In genomic region chr15:32887090-32887489, GRCh38 we compare ENCODE assay signal across 20 cellular contexts.
DNase-seq lines count a peak whose midpoint lies in the region; ATAC-seq and TF ChIP-seq lines count a peak whose summit lies in the region.
"Had no signal": no experiment of that assay in that cellular context is flagged by ENCODE, and none has a peak within 500 bp of the region (broad histone marks: within the 10 kb centered on the region; RNA-seq: fewer than 3 reads in every experiment).

No MANE protein-coding gene starts in this region.

- CTCF ChIA-PET in AG04450 (lab: Charles Lee), result interaction anchor here (1.0 to 1.4 kb wide), 3 partner anchors 22 to 69 kb away, joined by 3 to 6 read pairs (median 3); no protein-coding TSS in a partner anchor

- peak; percentile 60 to 79 for ATAC-seq in lower lobe of right lung
- no peak for ATAC-seq in HG03354 (IDR thresholded peaks at IDR 0.05; ENCODE audit: poor library complexity, severe bottlenecking, unreplicated experiment)

- H3K27ac Mint-ChIP-seq in chondrocyte (ENCODE audit: unreplicated experiment), result peak overlapping the region; percentile 78

- H3K9me3 Mint-ChIP-seq in chondrocyte (ENCODE audit: low read depth), result no peaks in the 10 kb centered on the region

- H3K36me3 ChIP-seq in lower lobe of right lung, result no peaks in the 10 kb centered on the region
- peaks cover 0 to 6% (median 3%) of the 10 kb centered on the region in 4 donors for H3K36me3 ChIP-seq in stomach
- no peaks in the 10 kb centered on the region for H3K36me3 ChIP-seq in WERI-Rb-1

- H3K27ac ChIP-seq in AG04450 (ENCODE audit: low read depth, low read length), result peak overlapping the region; percentile 22
- H3K27ac ChIP-seq in lower lobe of right lung, result no peak overlapping the region
- peak overlapping the region in 4 of 5 donors; percentile 39 to 71 (median 58) for H3K27ac ChIP-seq in stomach
- no peak overlapping the region for H3K27ac ChIP-seq in WERI-Rb-1

- no peak for TF ChIP-seq CTCF in AG04450 (IDR thresholded peaks at IDR 0.05; ENCODE audit: low read depth, low read length)
- TF ChIP-seq CTCF in chondrocyte (IDR thresholded peaks at IDR 0.05), result no peak
- no peak for TF ChIP-seq CTCF in lower lobe of right lung (IDR thresholded peaks at IDR 0.05)
- no peak for TF ChIP-seq CTCF in stomach (IDR thresholded peaks at IDR 0.05)
- TF ChIP-seq CTCF in WERI-Rb-1 (IDR thresholded peaks at IDR 0.05; ENCODE audit: low read depth, low read length), result no peak

- peaks cover 18% of the 10 kb centered on the region for H3K4me1 Mint-ChIP-seq in chondrocyte (ENCODE audit: low read depth)
- H3K4me1 Mint-ChIP-seq: CD14-positive monocyte had no signal

- intact Hi-C loops in lower lobe of right lung (cut with DNase I) (no loop called here), stomach (cut with DNase I; ENCODE audit: low total_unique reads) (no loop called here)

- H3K4me1 ChIP-seq in lower lobe of right lung (no peaks in the 10 kb centered on the region), stomach (peaks cover 0 to 33% (median 2%) of the 10 kb centered on the region in 4 donors)

- DNase-seq in AG04450 (ENCODE audit: low read depth, low spot score), result no peak
- no peak for DNase-seq in chondrocyte (ENCODE audit: low spot score)
- no peak for DNase-seq in lower lobe of right lung
- DNase-seq in stomach, result no peak
- no peak for DNase-seq in HuH-7 (ENCODE audit: low spot score)
- DNase-seq in WERI-Rb-1, result no peak
- DNase-seq in AG08395 (ENCODE audit: low spot score), result no peak
- DNase-seq: 8988T, COR-L47, EL, HCEC 1CT, KBM-7, MV-4-11, NCI-H1417 treated with DMSO at 0.1 percent for 48 hours, NCI-H1930, NCI-H748 treated with DMSO at 0.1 percent for 48 hours, OCI-M1, RPMI8226 had no signal

- peaks cover 3% of the 10 kb centered on the region; the same call in 1 of the 2 replicates for H3K9me3 ChIP-seq in AG04450 (ENCODE audit: control insufficient read depth, insufficient read depth, low read length)
- H3K9me3 ChIP-seq in lower lobe of right lung, result no peaks in the 10 kb centered on the region
- H3K9me3 ChIP-seq in stomach, result no peaks in the 10 kb centered on the region
- no peaks in the 10 kb centered on the region for H3K9me3 ChIP-seq in WERI-Rb-1 (ENCODE audit: severe bottlenecking)

- H3K4me3 Mint-ChIP-seq in chondrocyte (ENCODE audit: unreplicated experiment), result no peak overlapping the region
- H3K4me3 Mint-ChIP-seq: CD14-positive monocyte had no signal

- 70 to 83% (median 81%) methylated on average over 4 of the region's 4 CpGs for WGBS in stomach, 5 donors

- H3K27me3 ChIP-seq in AG04450 (ENCODE audit: control insufficient read depth, insufficient read depth, low read length), result no peaks in the 10 kb centered on the region
- H3K27me3 ChIP-seq in lower lobe of right lung (ENCODE audit: low read depth), result no peaks in the 10 kb centered on the region
- no peaks in the 10 kb centered on the region for H3K27me3 ChIP-seq in stomach
- H3K27me3 ChIP-seq in WERI-Rb-1 (ENCODE audit: insufficient read depth, low read depth, severe bottlenecking), result no peaks in the 10 kb centered on the region

- H3K4me3 ChIP-seq in AG04450 (ENCODE audit: low read depth, low read length) (no peak overlapping the region), lower lobe of right lung (no peak overlapping the region), stomach (no peak overlapping the region), WERI-Rb-1 (ENCODE audit: low read depth, low read length) (no peak overlapping the region)

- H3K27me3 Mint-ChIP-seq in chondrocyte (ENCODE audit: low read depth), result no peaks in the 10 kb centered on the region

- H3K36me3 Mint-ChIP-seq in chondrocyte (ENCODE audit: low read depth), result peaks cover 2% of the 10 kb centered on the region

- POLR2A ChIA-PET in AG04450 (lab: Yijun Ruan, JAX), result no interaction called here

- no peak for TF ChIP-seq EP300 in stomach (IDR thresholded peaks at IDR 0.05)

- no peak for TF ChIP-seq POLR2A in stomach (IDR thresholded peaks at IDR 0.05)

Comparison
In these comparisons a context has a peak if more than half of its experiments do, and no peak if none do; other contexts are left out.
1. H3K27ac ChIP-seq: peak in AG04450 (single experiment) and stomach (4 of 5); none in lower lobe of right lung (single experiment) and WERI-Rb-1 (single experiment).